In genomic region chr19:49968279-49968922, GRCh38 we compare ENCODE assay signal across 1 cellular context.
TF ChIP-seq lines count a peak whose summit lies in the region.

No MANE protein-coding gene starts in this region.

TF ChIP-seq in K562, 482 proteins besides CTCF, POLR2A, EP300 and RAD21:
- TF ChIP-seq CEBPB (tag; IDR thresholded peaks at IDR 0.05), result peak; percentile 54
- peak; percentile 80 for TF ChIP-seq ZNF146 (CRISPR knock-in tag; IDR thresholded peaks at IDR 0.05; ENCODE audit: unreplicated experiment)
- peak; percentile 16; the same call in 1 of the 2 replicates for TF ChIP-seq CEBPG (CRISPR knock-in tag; IDR thresholded peaks at IDR 0.05)
- TF ChIP-seq CEBPG (tag; conservative IDR thresholded peaks at IDR 0.05 in 1 of 2, IDR thresholded peaks at IDR 0.05 in 1 of 2), result no peak
- no peak for TF ChIP-seq ZNF140 (CRISPR knock-in tag; IDR thresholded peaks at IDR 0.05)
